ENCODE assay signal across 8 cellular contexts in genomic region chr4:56575820-56576429, GRCh38.
DNase-seq lines count a peak whose midpoint lies in the region; ATAC-seq, FAIRE-seq and TF ChIP-seq lines count a peak whose summit lies in the region.

No MANE protein-coding gene starts in this region.

- FAIRE-seq in islet of Langerhans (lab: Jason Lieb, UNC) = peak; percentile 96

- no peak overlapping the region for H3K27ac ChIP-seq in VCaP

- DNase-seq in CD1c-positive myeloid dendritic cell (ENCODE audit: extremely low spot score) (peak; percentile 17), HPDE6-E6E7 (ENCODE audit: extremely low spot score) (peak; percentile 22), C1 segment of cervical spinal cord (lab: John Stamatoyannopoulos, UW) (no peak)
- no peak for DNase-seq in stimulated activated CD4-positive, alpha-beta T cell treated with anti-CD3 and anti-CD28 coated beads, Interleukin-4, amount 100 ng/mL, for 24 hours

- ATAC-seq in HG03457 (IDR thresholded peaks at IDR 0.05; ENCODE audit: unreplicated experiment) = no peak
- no peak for ATAC-seq in GM19023 (IDR thresholded peaks at IDR 0.05; ENCODE audit: unreplicated experiment)

- peak; percentile 79 for TF ChIP-seq CTCF in VCaP (conservative IDR thresholded peaks at IDR 0.05)

Comparison
In these comparisons a context has a peak if more than half of its experiments do, and no peak if none do; other contexts are left out.
1. DNase-seq: peak in CD1c-positive myeloid dendritic cell (single experiment) and HPDE6-E6E7 (single experiment); none in stimulated activated CD4-positive, alpha-beta T cell treated with anti-CD3 and anti-CD28 coated beads, Interleukin-4, amount 100 ng/mL, for 24 hours (single experiment) and C1 segment of cervical spinal cord (0 of 14).